In the genomic region with DNA sequence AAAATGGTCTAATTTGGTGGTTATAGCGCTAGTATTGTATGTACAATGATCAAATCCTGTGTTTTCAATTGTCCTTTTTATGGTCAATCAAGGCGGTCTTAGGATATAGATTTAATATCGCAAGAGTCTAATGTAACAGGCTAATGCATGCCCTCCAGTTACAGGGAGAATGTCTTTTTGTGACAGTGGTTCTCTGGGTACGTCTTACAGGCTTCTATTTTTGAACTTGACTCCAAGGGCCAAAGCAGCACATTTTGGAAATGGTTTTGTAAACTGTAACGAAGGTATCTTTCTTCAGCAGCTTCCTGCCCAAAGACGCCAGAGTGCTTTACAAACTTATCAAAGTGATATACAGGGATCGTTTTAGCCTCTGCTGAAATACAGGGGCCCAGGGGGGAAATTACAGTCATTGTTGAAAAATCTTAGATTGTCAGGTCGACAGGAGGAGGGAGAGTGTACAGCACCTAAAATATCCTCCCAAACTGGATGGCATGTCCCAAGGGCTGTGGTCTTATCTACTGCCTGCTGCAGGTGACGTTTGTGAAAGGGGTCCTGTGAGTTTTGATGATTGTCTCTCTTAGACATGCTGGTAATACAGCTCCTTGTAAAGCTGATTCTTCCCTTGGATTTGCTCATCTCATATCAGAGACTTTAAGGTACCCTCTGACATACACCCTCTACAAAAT, we compare ENCODE assay signal across 34 cellular contexts.
"Had no signal": no experiment of that assay in that cellular context is flagged by ENCODE, and none has a peak within 500 bp of the region (broad histone marks: within the 10 kb centered on the region; RNA-seq: fewer than 3 reads in every experiment).

No MANE protein-coding gene starts in this region.

- FAIRE-seq: astrocyte, TTC549 had no signal

- H3K4me1 ChIP-seq: adrenal gland, body of pancreas, breast epithelium had no signal

- ATAC-seq: activated CD8-positive, alpha-beta T cell treated with anti-CD3 and anti-CD28 coated beads for 36 hours; activated naive CD4-positive, alpha-beta T cell treated with anti-CD3 and anti-CD28 coated beads, Interleukin-2, amount 50 U/mL, for 72 hours; activated T-cell treated with anti-CD3 and anti-CD28 coated beads, Interleukin-2, amount 50 U/mL, for 4 hours; activated T-cell treated with anti-CD3 and anti-CD28 coated beads, Interleukin-2, amount 50 U/mL, for 72 hours; activated T-helper 17 cell treated with anti-CD3 and anti-CD28 coated beads, Interleukin-2, amount 50 U/mL, for 72 hours; body of pancreas had no signal

- H3K27me3 ChIP-seq: adrenal gland, body of pancreas, brain microvascular endothelial cell, breast epithelium had no signal

- H3K9me3 ChIP-seq: adrenal gland, body of pancreas, breast epithelium had no signal

- H3K4me3 ChIP-seq: adrenal gland, body of pancreas, breast epithelium had no signal

- H3K36me3 ChIP-seq: adrenal gland, breast epithelium had no signal

- H3K27ac ChIP-seq: adrenal gland, body of pancreas, brain microvascular endothelial cell, breast epithelium, VCaP had no signal

- DNase-seq: activated B cell treated with CpG ODN at 0.5 μM for 24 hours; activated CD4-positive, alpha-beta memory T cell treated with anti-CD3 and anti-CD28 coated beads for 36 hours; activated CD4-positive, alpha-beta T cell treated with anti-CD3 and anti-CD28 coated beads for 4 hours; activated CD4-positive, alpha-beta T cell treated with anti-CD3 and anti-CD28 coated beads, Interleukin-2, amount 10 ng/mL, durations not matched to agents 24 days and 14 days; activated CD4-positive, alpha-beta T cell treated with anti-CD3 and anti-CD28 coated beads, Interleukin-2, amount 50 U/mL, for 1 hour; activated CD4-positive, alpha-beta T cell treated with anti-CD3 and anti-CD28 coated beads, Interleukin-2, amount 50 U/mL, for 4 hours; activated CD4-positive, CD25-positive, alpha-beta regulatory T cell treated with anti-CD3 and anti-CD28 coated beads, Interleukin-2, amount 50 U/mL, for 72 hours; activated CD8-positive, alpha-beta memory T cell treated with anti-CD3 and anti-CD28 coated beads, Interleukin-2, amount 50 U/mL, for 4 hours; activated CD8-positive, alpha-beta T cell treated with anti-CD3 and anti-CD28 coated beads for 36 hours; activated effector memory CD4-positive, alpha-beta T cell treated with anti-CD3 and anti-CD28 coated beads, Interleukin-2, amount 50 U/mL, for 16 hours; activated gamma-delta T cell treated with Interleukin-2 at 50 U/mL for 16 hours; activated naive CD4-positive, alpha-beta T cell; activated naive CD4-positive, alpha-beta T cell treated with anti-CD3 and anti-CD28 coated beads for 36 hours; activated naive CD4-positive, alpha-beta T cell treated with anti-CD3 and anti-CD28 coated beads, Interleukin-2, amount 50 U/mL, for 16 hours; activated naive CD8-positive, alpha-beta T cell treated with anti-CD3 and anti-CD28 coated beads for 36 hours; activated T-cell treated with anti-CD3 and anti-CD28 coated beads for 4 hours; activated T-cell treated with anti-CD3 and anti-CD28 coated beads, Interleukin-2, amount 50 U/mL, for 1 hour; activated T-cell treated with anti-CD3 and anti-CD28 coated beads, Interleukin-2, amount 50 U/mL, for 4 hours; activated T-cell treated with anti-CD3 and anti-CD28 coated beads, Interleukin-2, amount 50 U/mL, for 72 hours; adrenal gland; amniotic stem cell; aorta; body of pancreas; brain microvascular endothelial cell; central memory CD4-positive, alpha-beta T cell; T-helper 1 cell; T-helper 2 cell; T-helper 9 cell had no signal
